Comparison of ENCODE assay signal across 9 cellular contexts in genomic region chr10:1050555-1050954, GRCh38. TPM values are rescaled to one million over a fixed set of nuclear protein-coding genes. Genes with fewer than 3 reads are reported as not detected.
DNase-seq lines count a peak whose midpoint lies in the region; ATAC-seq, FAIRE-seq and TF ChIP-seq lines count a peak whose summit lies in the region.
"Had no signal": no experiment of that assay in that cellular context is flagged by ENCODE, and none has a peak within 500 bp of the region (broad histone marks: within the 10 kb centered on the region; RNA-seq: fewer than 3 reads in every experiment).

No MANE protein-coding gene starts in this region.

- ATAC-seq in K562, result no peak

- in situ Hi-C loops in K562 (cut with MboI), result no loop called here

- peak; percentile 22; the same call in 1 of the 2 replicates for TF ChIP-seq CTCF in OCI-LY1 (IDR thresholded peaks at IDR 0.05; ENCODE audit: low read length)
- 0 out of 6 replicates have a peak, but pooled peaks of 2 of the 3 experiments have one; percentile 1 to 10 for TF ChIP-seq CTCF in K562 (IDR thresholded peaks at IDR 0.05 in 2 of 3, conservative IDR thresholded peaks at IDR 0.05 in 1 of 3; ENCODE audit: insufficient read depth in 2 of 3, low read depth in 1 of 3, low read length in 3 of 3)
- TF ChIP-seq CTCF in nephron (IDR thresholded peaks at IDR 0.05; ENCODE audit: unreplicated experiment in 3 of 3), result no peak

- peaks cover 43% of the 10 kb centered on the region for H3K79me2 ChIP-seq in OCI-LY1 (ENCODE audit: insufficient read depth, low read length)
- H3K79me2 ChIP-seq in K562 (ENCODE audit: control insufficient read depth, insufficient read depth, low read length), result peaks cover 75% of the 10 kb centered on the region

- H3K4me2 ChIP-seq in OCI-LY1 (ENCODE audit: low read length), result peak overlapping the region; percentile 82
- peak overlapping the region; percentile 54; the same call in 1 of the 2 replicates for H3K4me2 ChIP-seq in K562 (ENCODE audit: insufficient read depth, low read length)

- H3K9ac ChIP-seq in OCI-LY1 (ENCODE audit: low read length) (peak overlapping the region; percentile 94), K562 (ENCODE audit: insufficient read depth in 1 of 2, low read depth in 2 of 2, low read length in 2 of 2) (no peak overlapping the region)

- peaks cover 8% of the 10 kb centered on the region; the same call in 1 of the 2 replicates for H3F3A ChIP-seq in OCI-LY1 (ENCODE audit: insufficient read depth, low read length)

- H3K27me3 Mint-ChIP-seq in nephron (ENCODE audit: low read depth), result no peaks in the 10 kb centered on the region

- H3K27me3 ChIP-seq in OCI-LY1 (ENCODE audit: insufficient read depth, low read length) (no peaks in the 10 kb centered on the region), K562 (ENCODE audit: control insufficient read depth in 2 of 2, insufficient read depth in 2 of 2, low read length in 2 of 2) (no peaks in the 10 kb centered on the region)

- H3K9me1 ChIP-seq in K562 (ENCODE audit: control insufficient read depth, insufficient read depth, low read length), result peaks cover 9% of the 10 kb centered on the region

- intact Hi-C loops in K562 (cut with micrococcal nuclease), result loop anchor here (10.0 kb wide), 1 partner anchor 116 kb away; the partner anchor contains the start of gene LARP4B

- H3K9me3 ChIP-seq in OCI-LY1 (ENCODE audit: low read length) (no peaks in the 10 kb centered on the region), K562 (replicated peaks; ENCODE audit: control insufficient read depth, insufficient read depth, low read depth, low read length) (no peaks in the 10 kb centered on the region)

- H3K36me3 ChIP-seq in OCI-LY1 (ENCODE audit: insufficient read depth, low read length) (peaks cover 63% of the 10 kb centered on the region), K562 (ENCODE audit: control insufficient read depth, insufficient read depth, low read length) (peaks cover 60% of the 10 kb centered on the region)

- no peak overlapping the region for H2AFZ ChIP-seq in OCI-LY1 (ENCODE audit: low read length)
- H2AFZ ChIP-seq in K562 (ENCODE audit: low read depth, low read length), result no peak overlapping the region

- H3K4me1 Mint-ChIP-seq in nephron, result peaks cover 53% of the 10 kb centered on the region

- DNase-seq in DMS 273 (lab: John Stamatoyannopoulos, UW; ENCODE audit: unreplicated experiment) (peak; percentile 24), DMS 273 treated with DMSO at 0.1 percent for 48 hours (lab: John Stamatoyannopoulos, UW) (no peak), K562 (ENCODE audit: extremely low read depth in 1 of 4, low spot score in 3 of 4) (peak in 1 of 4 experiments; percentile 46), NCI-H2107 treated with DMSO at 0.1 percent for 48 hours (lab: John Stamatoyannopoulos, UW; ENCODE audit: unreplicated experiment) (no peak), frontal cortex (ENCODE audit: low spot score in 2 of 2) (no peak), cerebellum (ENCODE audit: low spot score) (no peak)

- no peaks in the 10 kb centered on the region for H3K9me3 Mint-ChIP-seq in nephron

- 39% methylated on average over 4 of the region's 4 CpGs for WGBS in K562 (ENCODE audit: insufficient coverage, low coverage, missing lambda C conversion rate)

- no peak for TF ChIP-seq EP300 in K562 (IDR thresholded peaks at IDR 0.05; ENCODE audit: low read length)

- CTCF ChIA-PET in K562 (lab: Yijun Ruan, JAX; ENCODE audit: low intra/inter-chr PET ratio), result no interaction called here

- POLR2A ChIA-PET in K562 (lab: Yijun Ruan, JAX), result interaction anchor here (0.5 to 3.5 kb wide), 3 partner anchors 13 to 33 kb away, joined by 3 to 25 read pairs (median 3); no protein-coding TSS in a partner anchor

- peak overlapping the region; percentile 95 for H3K4me3 ChIP-seq in OCI-LY1 (ENCODE audit: low read depth, low read length, poor library complexity, severe bottlenecking)
- H3K4me3 ChIP-seq in K562, result no peak overlapping the region

- H4K20me1 ChIP-seq in OCI-LY1 (ENCODE audit: insufficient read depth, low read length), result no peaks in the 10 kb centered on the region
- H4K20me1 ChIP-seq in K562 (replicated peaks; ENCODE audit: control insufficient read depth, insufficient read depth, low read length), result peaks cover 24% of the 10 kb centered on the region

- FAIRE-seq in K562 (lab: Jason Lieb, UNC) (no peak), frontal cortex (lab: Jason Lieb, UNC) (no peak)
- FAIRE-seq: A204.1 had no signal

- H3K27ac Mint-ChIP-seq in nephron, result peak overlapping the region; percentile 91 to 99 (median 99)

- no peak for TF ChIP-seq RAD21 in K562 (CRISPR knock-in tag; conservative IDR thresholded peaks at IDR 0.05 in 1 of 2, IDR thresholded peaks at IDR 0.05 in 1 of 2)

- peaks cover 35% of the 10 kb centered on the region for H3K36me3 Mint-ChIP-seq in nephron (ENCODE audit: low read depth)

- H3K27ac ChIP-seq in OCI-LY1 (ENCODE audit: low read depth, low read length, poor library complexity, severe bottlenecking) (peak overlapping the region; percentile 94), K562 (ENCODE audit: extremely low read depth, low read depth, low read length) (no peak overlapping the region)

- no peaks in the 10 kb centered on the region for H3K9me2 ChIP-seq in OCI-LY1 (ENCODE audit: low read depth, low read length)

- peak overlapping the region; percentile 89 to 92 (median 91) for H3K4me3 Mint-ChIP-seq in nephron

- no peak for TF ChIP-seq POLR2A in K562 (conservative IDR thresholded peaks at IDR 0.05)

- no TSS peak for BruUV-seq in K562 (replicated peaks; lab: Mats Ljungman, UMichigan)

- H3K4me1 ChIP-seq in OCI-LY1 (ENCODE audit: insufficient read depth, low read length, severe bottlenecking) (peaks cover 45% of the 10 kb centered on the region), K562 (replicated peaks in 1 of 2; ENCODE audit: control insufficient read depth in 2 of 2, insufficient read depth in 2 of 2, low read length in 2 of 2) (peaks cover 25 to 29% of the 10 kb centered on the region in 2 experiments; a peak in 4 of 5 replicates)

RNA-seq across cellular contexts. Expression of gene IDI1, which starts 1.6 kb away (rescaled TPM):
- 102 and 230 TPM in 2 replicates for total RNA-seq in K562 (2011; cell fraction: chromatin; rRNA removed; ENCODE audit: low replicate concordance)
- total RNA-seq in K562 (2011; cell fraction: nucleolus; rRNA removed), result 57.5 and 77.1 TPM in 2 replicates
- 107 and 128 TPM in 2 replicates for total RNA-seq in K562 (2011; cell fraction: nucleoplasm; rRNA removed)
- total RNA-seq in K562 (2014; rRNA removed), result 75.0 and 75.7 TPM in 2 replicates
- total RNA-seq in K562 (2014; rRNA removed; fragmentation: Illumina TruSeq; extraction: Trizol), result 143 and 163 TPM in 2 replicates
- 78.5 and 87.8 TPM in 2 replicates for total RNA-seq in K562 (2015; rRNA removed; fragmentation: Illumina TruSeq; extraction: Trizol)
- total RNA-seq in K562 (2021), result 70.0 and 75.6 TPM in 2 replicates
- 225 and 265 TPM in 2 replicates for polyA plus RNA-seq in K562 (2011; rRNA removed)
- 36.9 and 111 TPM in 2 replicates for polyA plus RNA-seq in K562 (2011; cell fraction: cytosol; rRNA removed)
- polyA plus RNA-seq in K562 (2011; cell fraction: nucleus; rRNA removed), result 76.3 and 126 TPM in 2 replicates
- 63.7 and 110 TPM in 2 replicates for polyA plus RNA-seq in K562 (2012)
- 95.6 and 119 TPM in 2 replicates for polyA plus RNA-seq in K562 (2014; fragmentation: Illumina TruSeq; extraction: Trizol)
- 100 to 1,000 TPM; 167 to 189 TPM for polyA plus RNA-seq in K562 (2014; fragmentation: Nextera tagmentation; extraction: Ambion mirVana)
- polyA plus RNA-seq in K562 (2014; rRNA removed), result 114 and 118 TPM in 2 replicates
- 133 and 155 TPM in 2 replicates for polyA minus RNA-seq in K562 (2011; rRNA and poly(A)+ RNA removed)
- 33.5 and 42.6 TPM in 2 replicates for polyA minus RNA-seq in K562 (2011; cell fraction: cytosol; rRNA and poly(A)+ RNA removed)
- polyA minus RNA-seq in K562 (2011; cell fraction: nucleus; rRNA and poly(A)+ RNA removed), result 26.9 and 57.5 TPM in 2 replicates
- 160 TPM for total RNA-seq in frontal cortex
- total RNA-seq in cerebellum, result 67.2 TPM

RNA-seq across cellular contexts. Expression of gene WDR37, which starts 5.6 kb away (rescaled TPM):
- 35.9 and 54.0 TPM in 2 replicates for total RNA-seq in K562 (2011; cell fraction: chromatin; rRNA removed; ENCODE audit: low replicate concordance)
- total RNA-seq in K562 (2011; cell fraction: nucleolus; rRNA removed), result 20.7 and 22.1 TPM in 2 replicates
- 24.8 and 29.8 TPM in 2 replicates for total RNA-seq in K562 (2011; cell fraction: nucleoplasm; rRNA removed)
- total RNA-seq in K562 (2014; rRNA removed) (6.7 and 7.8 TPM in 2 replicates), K562 (2014; rRNA removed; fragmentation: Illumina TruSeq; extraction: Trizol) (5.6 and 5.9 TPM in 2 replicates), K562 (2015; rRNA removed; fragmentation: Illumina TruSeq; extraction: Trizol) (7.2 and 7.5 TPM in 2 replicates), K562 (2021) (10.0 and 11.1 TPM in 2 replicates), frontal cortex (32.6 TPM), cerebellum (22.8 TPM)
- polyA plus RNA-seq in K562 (2011; rRNA removed) (11.6 and 15.6 TPM in 2 replicates), K562 (2014; fragmentation: Illumina TruSeq; extraction: Trizol) (6.7 and 6.9 TPM in 2 replicates), K562 (2014; fragmentation: Nextera tagmentation; extraction: Ambion mirVana) (1 to 10 TPM; 2.3 TPM), K562 (2014; rRNA removed) (5.5 and 7.1 TPM in 2 replicates)
- polyA plus RNA-seq in K562 (2011; cell fraction: cytosol; rRNA removed), result 11.0 and 14.5 TPM in 2 replicates
- polyA plus RNA-seq in K562 (2011; cell fraction: nucleus; rRNA removed), result 34.2 and 36.8 TPM in 2 replicates
- 7.4 and 8.7 TPM in 2 replicates for polyA plus RNA-seq in K562 (2012)
- 20.9 and 21.6 TPM in 2 replicates for polyA minus RNA-seq in K562 (2011; rRNA and poly(A)+ RNA removed)
- polyA minus RNA-seq in K562 (2011; cell fraction: cytosol; rRNA and poly(A)+ RNA removed), result 10.9 and 15.2 TPM in 2 replicates
- polyA minus RNA-seq in K562 (2011; cell fraction: nucleus; rRNA and poly(A)+ RNA removed), result 12.8 and 19.8 TPM in 2 replicates

RNA-seq across cellular contexts. Expression of gene IDI2, which starts 24.9 kb away (rescaled TPM):
- not detected in 2 replicates for total RNA-seq in K562 (2011; cell fraction: chromatin; rRNA removed; ENCODE audit: low replicate concordance)
- total RNA-seq in K562 (2011; cell fraction: nucleolus; rRNA removed), result not detected in 2 replicates
- total RNA-seq in K562 (2011; cell fraction: nucleoplasm; rRNA removed), result not detected in 2 replicates
- total RNA-seq in K562 (2014; rRNA removed), result not detected in 2 replicates
- total RNA-seq in K562 (2014; rRNA removed; fragmentation: Illumina TruSeq; extraction: Trizol), result not detected in 2 replicates
- total RNA-seq in K562 (2015; rRNA removed; fragmentation: Illumina TruSeq; extraction: Trizol), result not detected in 2 replicates
- total RNA-seq in K562 (2021), result not detected in 2 replicates
- not detected in 2 replicates for polyA plus RNA-seq in K562 (2011; rRNA removed)
- polyA plus RNA-seq in K562 (2011; cell fraction: cytosol; rRNA removed), result 0.04 and 0.10 TPM in 2 replicates
- not detected in 2 replicates for polyA plus RNA-seq in K562 (2011; cell fraction: nucleus; rRNA removed)
- not detected in 2 replicates for polyA plus RNA-seq in K562 (2012)
- not detected in 2 replicates for polyA plus RNA-seq in K562 (2014; fragmentation: Illumina TruSeq; extraction: Trizol)
- not detected for polyA plus RNA-seq in K562 (2014; fragmentation: Nextera tagmentation; extraction: Ambion mirVana)
- not detected in 2 replicates for polyA plus RNA-seq in K562 (2014; rRNA removed)
- polyA minus RNA-seq in K562 (2011; rRNA and poly(A)+ RNA removed), result not detected in 2 replicates
- not detected in 2 replicates for polyA minus RNA-seq in K562 (2011; cell fraction: cytosol; rRNA and poly(A)+ RNA removed)
- not detected in 2 replicates for polyA minus RNA-seq in K562 (2011; cell fraction: nucleus; rRNA and poly(A)+ RNA removed)
- not detected for total RNA-seq in frontal cortex
- total RNA-seq in cerebellum, result not detected

Comparison
In these comparisons a context has a peak if more than half of its experiments do, and no peak if none do; other contexts are left out.
1. CTCF ChIP-seq: peak in OCI-LY1 (single experiment) and K562 (2 of 3); none in nephron (0 of 3).